24 cellular contexts compared by ENCODE assay signal in genomic region chr9:125325821-125326220, GRCh38.
DNase-seq lines count a peak whose midpoint lies in the region; ATAC-seq and TF ChIP-seq lines count a peak whose summit lies in the region.
"Had no signal": no experiment of that assay in that cellular context is flagged by ENCODE, and none has a peak within 500 bp of the region (broad histone marks: within the 10 kb centered on the region; RNA-seq: fewer than 3 reads in every experiment).

No MANE protein-coding gene starts in this region.

- H2AFZ ChIP-seq in IMR-90 (replicated peaks; ENCODE audit: low read length, poor library complexity) = no peak overlapping the region
- H2AFZ ChIP-seq: hepatocyte had no signal

- no peak overlapping the region for H3K18ac ChIP-seq in IMR-90 (ENCODE audit: low read depth, low read length)

- peak; percentile 7 for DNase-seq in Daoy (ENCODE audit: low read depth)
- DNase-seq in IMR-90 = peak; percentile 36
- DNase-seq in amniotic epithelial cell (ENCODE audit: low read depth) = peak; percentile 52
- peak; percentile 5 for DNase-seq in fibroblast of villous mesenchyme (ENCODE audit: low read depth)
- DNase-seq in psoas muscle = no peak
- DNase-seq: ACHN; activated CD4-positive, alpha-beta T cell treated with anti-CD3 and anti-CD28 coated beads for 36 hours; activated effector memory CD4-positive, alpha-beta T cell treated with anti-CD3 and anti-CD28 coated beads, Interleukin-2, amount 50 U/mL, for 16 hours; activated naive CD8-positive, alpha-beta T cell treated with anti-CD3 and anti-CD28 coated beads, Interleukin-2, amount 10 ng/mL, durations not matched to agents 7 days and 5 days; BE2C; HCEC 1CT; mesendoderm; NCI-H1105; NCI-H2029; NCI-H526 treated with DMSO at 0.1 percent for 48 hours; stimulated activated CD4-positive, alpha-beta T cell treated with anti-CD3 and anti-CD28 coated beads, Interleukin-12 subunit alpha, Interleukin-12 subunit beta, amount 100 ng/mL, for 4 hours; stimulated activated CD4-positive, alpha-beta T cell treated with anti-CD3 and anti-CD28 coated beads, Interleukin-4, amount 100 ng/mL, for 1 hour; transverse colon had no signal

- no peak overlapping the region for H3K4me2 ChIP-seq in IMR-90 (ENCODE audit: low read depth, low read length)
- H3K4me2 ChIP-seq: hepatocyte had no signal

- TF ChIP-seq POLR2A in IMR-90 (IDR thresholded peaks at IDR 0.05; ENCODE audit: low read depth, low read length) = no peak

- no peak overlapping the region for H3K56ac ChIP-seq in IMR-90 (ENCODE audit: extremely low read depth, insufficient read depth, low read length)

- no peak overlapping the region for H4K91ac ChIP-seq in IMR-90 (ENCODE audit: insufficient read depth, low read depth, low read length)

- no peak overlapping the region for H2BK120ac ChIP-seq in IMR-90 (ENCODE audit: low read depth, low read length)

- H3K9me3 ChIP-seq in IMR-90 (ENCODE audit: control insufficient read depth, insufficient read depth, low read length) = no peaks in the 10 kb centered on the region
- H3K9me3 ChIP-seq in psoas muscle = no peaks in the 10 kb centered on the region
- H3K9me3 ChIP-seq: BE2C, gastroesophageal sphincter, transverse colon had no signal

- H3K23ac ChIP-seq in IMR-90 (ENCODE audit: low read depth, low read length) = no peak overlapping the region

- TF ChIP-seq CTCF in IMR-90 (conservative IDR thresholded peaks at IDR 0.05; ENCODE audit: low read depth, low read length) (no peak), fibroblast of villous mesenchyme (IDR thresholded peaks at IDR 0.05; ENCODE audit: insufficient read depth, low read depth, low read length) (no peak), psoas muscle (IDR thresholded peaks at IDR 0.05) (no peak)

- H4K5ac ChIP-seq in IMR-90 (ENCODE audit: low read depth, low read length) = no peak overlapping the region

- H2BK15ac ChIP-seq in IMR-90 (ENCODE audit: low read depth, low read length) = no peak overlapping the region

- H2AK9ac ChIP-seq in IMR-90 (replicated peaks; ENCODE audit: low read depth, low read length, poor library complexity) = no peak overlapping the region

- no peak overlapping the region for H3K4ac ChIP-seq in IMR-90 (ENCODE audit: low read depth, low read length)

- H3K4me3 ChIP-seq in IMR-90 (ENCODE audit: insufficient read depth, low read depth, low read length) (no peak overlapping the region), fibroblast of villous mesenchyme (ENCODE audit: low read depth, low read length) (no peak overlapping the region), psoas muscle (no peak overlapping the region)
- H3K4me3 ChIP-seq: gastroesophageal sphincter, hepatocyte, transverse colon had no signal

- H4K8ac ChIP-seq in IMR-90 (ENCODE audit: low read depth in 2 of 2, low read length in 2 of 2) = no peak overlapping the region

- H2AK5ac ChIP-seq in IMR-90 (ENCODE audit: low read depth, low read length) = no peak overlapping the region

- CTCF ChIA-PET in IMR-90 (lab: Yijun Ruan, JAX) = no interaction called here

- no peak for TF ChIP-seq RAD21 in IMR-90 (IDR thresholded peaks at IDR 0.05; ENCODE audit: low read length)

- H3K27me3 ChIP-seq in IMR-90 (ENCODE audit: control insufficient read depth, insufficient read depth, low read length) (no peaks in the 10 kb centered on the region), psoas muscle (ENCODE audit: insufficient read depth in 3 of 3, low read length in 2 of 3) (no peaks in the 10 kb centered on the region)
- H3K27me3 ChIP-seq: BE2C, gastroesophageal sphincter, hepatocyte, transverse colon had no signal

- no peak overlapping the region for H2BK5ac ChIP-seq in IMR-90 (ENCODE audit: low read depth, low read length, poor library complexity, severe bottlenecking)

- intact Hi-C loops in IMR-90 (cut with micrococcal nuclease) = no loop called here
- intact Hi-C loops in psoas muscle (cut with DNase I) = no loop called here

- H3K4me1 ChIP-seq in IMR-90 (ENCODE audit: control insufficient read depth, insufficient read depth, low read length) (peaks cover 10% of the 10 kb centered on the region), psoas muscle (no peaks in the 10 kb centered on the region)
- H3K4me1 ChIP-seq: BE2C, gastroesophageal sphincter, transverse colon had no signal

- no peak overlapping the region for H3K27ac ChIP-seq in IMR-90 (ENCODE audit: insufficient read depth, low read length)
- H3K27ac ChIP-seq in psoas muscle = no peak overlapping the region
- H3K27ac ChIP-seq: gastroesophageal sphincter, hepatocyte, transverse colon had no signal

- POLR2A ChIA-PET in IMR-90 (lab: Charles Lee; ENCODE audit: unreplicated experiment) = no interaction called here

- no peak overlapping the region for H3K9ac ChIP-seq in IMR-90 (ENCODE audit: low read depth, low read length)

- peaks cover 22% of the 10 kb centered on the region for H3K36me3 ChIP-seq in IMR-90 (ENCODE audit: control insufficient read depth, insufficient read depth, low read length)
- peaks cover 12 to 82% of the 10 kb centered on the region in 2 donors for H3K36me3 ChIP-seq in psoas muscle (ENCODE audit: insufficient read depth in 1 of 2, low read depth in 1 of 2)

- WGBS in IMR-90 (ENCODE audit: extremely low coverage in 2 of 2, insufficient read length in 1 of 2), 2 experiments = no CpG with 5 or more reads among the region's 2 CpGs
- WGBS in psoas muscle, 3 donors = 91 to 94% (median 92%) methylated on average over 2 of the region's 2 CpGs

- no peak overlapping the region for H2BK20ac ChIP-seq in IMR-90 (ENCODE audit: low read depth, low read length)

- peaks cover 3% of the 10 kb centered on the region; the same call in 1 of the 2 replicates for H3K9me1 ChIP-seq in IMR-90 (ENCODE audit: insufficient read depth, low read length)

- BruUV-seq in IMR-90 (replicated peaks; lab: Mats Ljungman, UMichigan) = no TSS peak

- peaks cover 13% of the 10 kb centered on the region for H4K20me1 ChIP-seq in IMR-90 (ENCODE audit: insufficient read depth, low read length)

- ATAC-seq in IMR-90 (ENCODE audit: low read depth) = no peak
- ATAC-seq in GM19351 (IDR thresholded peaks at IDR 0.05; ENCODE audit: unreplicated experiment) = no peak
- no peak for ATAC-seq in HG02884 (IDR thresholded peaks at IDR 0.05; ENCODE audit: unreplicated experiment)
- no peak for ATAC-seq in psoas muscle
- ATAC-seq in HG02623 (IDR thresholded peaks at IDR 0.05; ENCODE audit: unreplicated experiment) = no peak
- ATAC-seq: activated CD4-positive, alpha-beta T cell treated with anti-CD3 and anti-CD28 coated beads for 36 hours; gastroesophageal sphincter; sciatic nerve had no signal

- dilution Hi-C loops in IMR-90 (cut with HindIII; ENCODE audit: low sequenced_read_pairs, unreplicated experiment) = no loop called here

- in situ Hi-C loops in IMR-90 (cut with MboI; ENCODE audit: low sequenced_read_pairs) = no loop called here

- no peak overlapping the region for H3K14ac ChIP-seq in IMR-90 (replicated peaks; ENCODE audit: low read depth, low read length)

- H3K79me1 ChIP-seq in IMR-90 (ENCODE audit: low read depth in 1 of 2, low read length in 2 of 2) = peaks cover 9 to 12% of the 10 kb centered on the region in 2 experiments

TF ChIP-seq in IMR-90, 13 proteins besides CTCF, POLR2A, EP300 and RAD21:
- peak; percentile 11; the same call in 1 of the 2 replicates for TF ChIP-seq CEBPB (IDR thresholded peaks at IDR 0.05; ENCODE audit: low read depth, low read length)
- TF ChIP-seq MXI1 (IDR thresholded peaks at IDR 0.05; ENCODE audit: borderline replicate concordance, low read depth, low read length) = no peak

Comparison
In these comparisons a context has a peak if more than half of its experiments do, and no peak if none do; other contexts are left out.
1. DNase-seq: peak in Daoy (single experiment), IMR-90 (single experiment), amniotic epithelial cell (single experiment) and fibroblast of villous mesenchyme (single experiment); none in psoas muscle (0 of 2).